Comparison of ENCODE assay signal across 8 cellular contexts in genomic region chr1:25774921-25775774, GRCh38. TPM values are rescaled to one million over a fixed set of nuclear protein-coding genes. Genes with fewer than 3 reads are reported as not detected.
DNase-seq lines count a peak whose midpoint lies in the region; ATAC-seq and TF ChIP-seq lines count a peak whose summit lies in the region.

No MANE protein-coding gene starts in this region.

- TF ChIP-seq EP300 in SK-N-SH (IDR thresholded peaks at IDR 0.05; ENCODE audit: borderline replicate concordance in 1 of 2, low read depth in 1 of 2, low read length in 1 of 2): peak in 1 of 2 experiments; percentile 30; a peak in 1 of 4 replicates

- H3K36me3 ChIP-seq in HEK293 (ENCODE audit: control insufficient read depth in 2 of 2, insufficient read depth in 1 of 2, low read length in 2 of 2) (no peaks in the 10 kb centered on the region), SK-N-SH (replicated peaks in 1 of 2; ENCODE audit: control insufficient read depth in 1 of 2, insufficient read depth in 2 of 2, low read length in 1 of 2) (no peaks in the 10 kb centered on the region), tibial artery (peaks cover 0 to 31% (median 31%) of the 10 kb centered on the region in 3 donors)

- H2AFZ ChIP-seq in SK-N-SH (ENCODE audit: low read depth): no peak overlapping the region

- H3K4me3 ChIP-seq in HEK293 (ENCODE audit: low read depth, low read length) (no peak overlapping the region), SK-N-SH (ENCODE audit: low read depth in 2 of 2, low read length in 1 of 2) (no peak overlapping the region), tibial artery (no peak overlapping the region)

- H3K4me2 ChIP-seq in SK-N-SH: no peak overlapping the region

- TF ChIP-seq RAD21 in SK-N-SH (IDR thresholded peaks at IDR 0.05; ENCODE audit: low read length): peak; percentile 45

- H3K4me1 ChIP-seq in HEK293 (ENCODE audit: control insufficient read depth, insufficient read depth, low read length) (peaks cover 25% of the 10 kb centered on the region), SK-N-SH (ENCODE audit: control insufficient read depth in 1 of 2, insufficient read depth in 2 of 2, low read depth in 1 of 2, low read length in 1 of 2) (peaks cover 0 to 59% of the 10 kb centered on the region in 2 experiments; a peak in 1 of 4 replicates), tibial artery (peaks cover 0 to 5% (median 0%) of the 10 kb centered on the region in 4 donors)

- H3K27ac ChIP-seq in HEK293 (ENCODE audit: extremely low read depth, low read depth, low read length) (no peak overlapping the region), SK-N-SH (ENCODE audit: low read depth in 2 of 2, low read length in 1 of 2) (peak overlapping the region in 1 of 2 experiments; percentile 89; a peak in 2 of 4 replicates), tibial artery (no peak overlapping the region)

- DNase-seq in SK-N-SH (peak; percentile 83), foreskin melanocyte (no peak), HEK293T (ENCODE audit: extremely low spot score) (no peak), tibial artery (no peak)
- peak; percentile 88 for DNase-seq in activated naive CD4-positive, alpha-beta T cell treated with anti-CD3 and anti-CD28 coated beads, Interleukin-2, amount 50 U/mL, for 16 hours
- DNase-seq in stimulated activated CD4-positive, alpha-beta T cell treated with anti-CD3 and anti-CD28 coated beads, Interleukin-1b, Interleukin-23, amount 100 ng/mL, for 48 hours: peak; percentile 87

- no peaks in the 10 kb centered on the region for H3K9me2 ChIP-seq in SK-N-SH

- intact Hi-C loops in tibial artery (cut with DNase I; ENCODE audit: low total_unique reads): no loop called here

- WGBS in SK-N-SH (ENCODE audit: low lambda C conversion rate): 42% methylated on average over 15 of the region's 16 CpGs

- H3K9me3 ChIP-seq in HEK293 (ENCODE audit: control insufficient read depth, insufficient read depth, low read depth, low read length): no peaks in the 10 kb centered on the region
- H3K9me3 ChIP-seq in SK-N-SH: no peaks in the 10 kb centered on the region
- H3K9me3 ChIP-seq in tibial artery: no peaks in the 10 kb centered on the region

- no peaks in the 10 kb centered on the region for H4K20me1 ChIP-seq in SK-N-SH (ENCODE audit: insufficient read depth)

- H3F3A ChIP-seq in SK-N-SH (replicated peaks; ENCODE audit: insufficient read depth): no peaks in the 10 kb centered on the region

- no peak overlapping the region for H3K9ac ChIP-seq in SK-N-SH

- ATAC-seq in HG03045 (IDR thresholded peaks at IDR 0.05; ENCODE audit: unreplicated experiment): no peak

- H3K79me2 ChIP-seq in SK-N-SH (ENCODE audit: insufficient read depth): no peaks in the 10 kb centered on the region

- POLR2A ChIA-PET in HEK293 (lab: Yijun Ruan, JAX) (interaction anchor here (0.6 kb wide), 1 partner anchor 524 kb away, joined by 7 read pairs; no protein-coding TSS in a partner anchor), SK-N-SH (lab: Yijun Ruan, JAX) (interaction anchor here (1.0 to 1.3 kb wide), 2 partner anchors 9 to 47 kb away, joined by 3 read pairs; no protein-coding TSS in a partner anchor), HEK293T (lab: Yijun Ruan, JAX) (no interaction called here)

- TF ChIP-seq CTCF in HEK293 (tag by site-specific recombination; IDR thresholded peaks at IDR 0.05) (no peak), SK-N-SH (IDR thresholded peaks at IDR 0.05) (no peak), tibial artery (IDR thresholded peaks at IDR 0.05) (no peak)

- CTCF ChIA-PET in HEK293 (lab: Yijun Ruan, JAX): interaction anchor here (0.9 to 1.5 kb wide), 2 partner anchors 8 to 21 kb away, joined by 3 to 4 read pairs; no protein-coding TSS in a partner anchor
- CTCF ChIA-PET in SK-N-SH (lab: Yijun Ruan, JAX): interaction anchor here (0.7 to 2.0 kb wide), 11 partner anchors 13 to 287 kb away, joined by 3 to 8 read pairs (median 3); no protein-coding TSS in a partner anchor
- CTCF ChIA-PET in HEK293T (lab: Yijun Ruan, JAX): interaction anchor here (0.6 kb wide), 1 partner anchor 186 kb away, joined by 3 read pairs; no protein-coding TSS in a partner anchor

- H3K27me3 ChIP-seq in SK-N-SH (ENCODE audit: insufficient read depth): no peaks in the 10 kb centered on the region
- H3K27me3 ChIP-seq in tibial artery: no peaks in the 10 kb centered on the region

TF ChIP-seq in HEK293, 187 proteins besides CTCF, POLR2A, EP300 and RAD21 (continues in another document):
- no peak for TF ChIP-seq ZNF558 (tag by site-specific recombination; IDR thresholded peaks at IDR 0.05)
- TF ChIP-seq EGR2 (tag by site-specific recombination; IDR thresholded peaks at IDR 0.05; ENCODE audit: low read depth): peak; percentile 49
- no peak for TF ChIP-seq REPIN1 (tag by site-specific recombination; IDR thresholded peaks at IDR 0.05; ENCODE audit: low read depth)
- no peak for TF ChIP-seq YY1 (tag by site-specific recombination; IDR thresholded peaks at IDR 0.05)
- no peak for TF ChIP-seq ZNF223 (tag by site-specific recombination; IDR thresholded peaks at IDR 0.05)
- TF ChIP-seq ZNF341 (tag by site-specific recombination; IDR thresholded peaks at IDR 0.05; ENCODE audit: low read depth): no peak
- peak; percentile 91 for TF ChIP-seq ZIC2 (tag by site-specific recombination; IDR thresholded peaks at IDR 0.05)

TF ChIP-seq in SK-N-SH, 30 proteins besides CTCF, POLR2A, EP300 and RAD21 (continues in another document):
- TF ChIP-seq YY1 (IDR thresholded peaks at IDR 0.05; ENCODE audit: low read depth) (no peak), MEF2A (IDR thresholded peaks at IDR 0.05; ENCODE audit: borderline replicate concordance, low read depth) (no peak), TEAD4 (IDR thresholded peaks at IDR 0.05; ENCODE audit: borderline replicate concordance, insufficient read depth) (no peak), TAF1 (IDR thresholded peaks at IDR 0.05; ENCODE audit: borderline replicate concordance, low read depth, low read length) (no peak), GABPA (IDR thresholded peaks at IDR 0.05; ENCODE audit: low read depth) (no peak), RFX5 (IDR thresholded peaks at IDR 0.05; ENCODE audit: low read length) (peak; percentile 85), NFIC (IDR thresholded peaks at IDR 0.05; ENCODE audit: borderline replicate concordance) (no peak), EZH2phosphoT487 (IDR thresholded peaks at IDR 0.05; ENCODE audit: borderline replicate concordance, low read depth) (no peak), FOXM1 (IDR thresholded peaks at IDR 0.05; ENCODE audit: low read depth) (no peak), RCOR1 (IDR thresholded peaks at IDR 0.05; ENCODE audit: low read length) (0 out of 2 replicates have a peak, but pooled peaks have one; percentile 5), FOSL2 (IDR thresholded peaks at IDR 0.05; ENCODE audit: borderline replicate concordance, low read depth) (no peak), CHD2 (IDR thresholded peaks at IDR 0.05; ENCODE audit: low read length, partially characterized antibody) (peak; percentile 9), GATA2 (CRISPR knock-in tag; IDR thresholded peaks at IDR 0.05) (peak; percentile 72), SMC3 (IDR thresholded peaks at IDR 0.05; ENCODE audit: low read depth, low read length) (no peak), NRF1 (IDR thresholded peaks at IDR 0.05; ENCODE audit: low read depth, low read length) (no peak), ELF1 (IDR thresholded peaks at IDR 0.05) (no peak), SIN3A (IDR thresholded peaks at IDR 0.05; ENCODE audit: borderline replicate concordance, low read depth, low read length) (no peak)

TF ChIP-seq in HEK293T, 16 proteins besides CTCF, POLR2A, EP300 and RAD21:
- TF ChIP-seq ELF4 (IDR thresholded peaks at IDR 0.05) (no peak), L3MBTL2 (conservative IDR thresholded peaks at IDR 0.05) (no peak), FOXK2 (IDR thresholded peaks at IDR 0.05) (no peak), PKNOX1 (IDR thresholded peaks at IDR 0.05) (no peak), CTBP1 (IDR thresholded peaks at IDR 0.05; ENCODE audit: borderline replicate concordance) (no peak), ARNT (IDR thresholded peaks at IDR 0.05) (no peak), ZNF384 (IDR thresholded peaks at IDR 0.05) (no peak), BHLHE40 (IDR thresholded peaks at IDR 0.05; ENCODE audit: borderline replicate concordance) (no peak), SUZ12 (IDR thresholded peaks at IDR 0.05) (no peak), FOXM1 (IDR thresholded peaks at IDR 0.05; ENCODE audit: borderline replicate concordance) (no peak), HDGF (IDR thresholded peaks at IDR 0.05; ENCODE audit: borderline replicate concordance) (no peak), LEF1 (IDR thresholded peaks at IDR 0.05; ENCODE audit: borderline replicate concordance) (no peak)

RNA-seq across cellular contexts. Expression of gene SELENON, which starts 24.8 kb away (rescaled TPM):
- 32.7 and 56.2 TPM in 2 replicates for polyA plus RNA-seq in SK-N-SH (2012; rRNA removed)
- polyA plus RNA-seq in SK-N-SH (2012; cell fraction: cytosol; rRNA removed): 42.6 and 69.9 TPM in 2 replicates
- polyA plus RNA-seq in SK-N-SH (2012; cell fraction: nucleus; rRNA removed): 38.4 and 59.7 TPM in 2 replicates

RNA-seq across cellular contexts. Expression of gene MTFR1L, which starts 44.6 kb away (rescaled TPM):
- polyA plus RNA-seq in SK-N-SH (2012; rRNA removed): 53.6 and 61.2 TPM in 2 replicates
- polyA plus RNA-seq in SK-N-SH (2012; cell fraction: cytosol; rRNA removed): 32.7 and 39.0 TPM in 2 replicates
- polyA plus RNA-seq in SK-N-SH (2012; cell fraction: nucleus; rRNA removed): 205 and 223 TPM in 2 replicates

Comparison
In these comparisons a context has a peak if more than half of its experiments do, and no peak if none do; other contexts are left out.
1. DNase-seq: peak in SK-N-SH (single experiment), activated naive CD4-positive, alpha-beta T cell treated with anti-CD3 and anti-CD28 coated beads, Interleukin-2, amount 50 U/mL, for 16 hours (single experiment) and stimulated activated CD4-positive, alpha-beta T cell treated with anti-CD3 and anti-CD28 coated beads, Interleukin-1b, Interleukin-23, amount 100 ng/mL, for 48 hours (single experiment); none in foreskin melanocyte (single experiment), HEK293T (single experiment) and tibial artery (0 of 2).